ENCODE assay signal across 24 cellular contexts in the genomic region with DNA sequence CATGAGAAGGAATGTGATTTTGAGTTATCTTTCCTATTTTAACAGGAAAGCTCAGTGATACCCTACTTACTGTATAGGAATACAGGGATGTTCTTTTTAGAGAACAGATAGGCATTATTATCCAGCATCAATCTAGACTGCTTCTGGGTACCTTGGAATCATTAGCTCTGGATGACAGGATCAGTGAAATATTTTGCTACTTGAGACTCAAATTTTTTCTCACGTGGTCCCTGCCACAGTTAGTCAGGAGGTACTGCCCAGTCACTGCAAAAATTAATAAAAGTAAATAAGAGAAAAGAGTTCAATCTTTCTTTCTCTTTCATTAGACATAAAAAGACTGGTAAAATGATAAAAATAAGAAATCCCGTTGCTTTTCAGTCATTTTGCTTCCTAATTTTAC. TPM values are rescaled to one million over a fixed set of nuclear protein-coding genes. Genes with fewer than 3 reads are reported as not detected.
DNase-seq lines count a peak whose midpoint lies in the region; ATAC-seq and TF ChIP-seq lines count a peak whose summit lies in the region.
"Had no signal": no experiment of that assay in that cellular context is flagged by ENCODE, and none has a peak within 500 bp of the region (broad histone marks: within the 10 kb centered on the region; RNA-seq: fewer than 3 reads in every experiment).

No MANE protein-coding gene starts in this region.

- no peak overlapping the region for H3K14ac ChIP-seq in IMR-90 (replicated peaks; ENCODE audit: low read depth, low read length)

- H2BK20ac ChIP-seq in IMR-90 (ENCODE audit: low read depth, low read length): no peak overlapping the region

- BruUV-seq in IMR-90 (replicated peaks; lab: Mats Ljungman, UMichigan): no TSS peak

- H3K9me1 ChIP-seq in IMR-90 (ENCODE audit: insufficient read depth, low read length): no peaks in the 10 kb centered on the region; the same call in 1 of the 2 replicates

- no peak overlapping the region for H3K27ac ChIP-seq in IMR-90 (ENCODE audit: insufficient read depth, low read length)
- H3K27ac ChIP-seq: SK-N-MC had no signal

- CTCF ChIA-PET in IMR-90 (lab: Yijun Ruan, JAX): interaction anchor here (0.7 kb wide), 1 partner anchor 15 kb away, joined by 7 read pairs; no protein-coding TSS in a partner anchor

- no peaks in the 10 kb centered on the region for H3K9me3 Mint-ChIP-seq in central memory CD8-positive, alpha-beta T cell
- H3K9me3 Mint-ChIP-seq in nephron: no peaks in the 10 kb centered on the region
- H3K9me3 Mint-ChIP-seq: activated CD4-positive, alpha-beta memory T cell treated with anti-CD3 and anti-CD28 coated beads, Interleukin-2, amount 10 ng/mL, durations not matched to agents 7 days and 5 days; activated naive CD8-positive, alpha-beta T cell treated with anti-CD3 and anti-CD28 coated beads for 36 hours; stimulated activated naive CD8-positive, alpha-beta T cell treated with anti-CD3 and anti-CD28 coated beads, Interleukin-15, Interleukin-2, amounts not matched to agents 100 ng/mL and 50 ng/mL, for 24 hours had no signal

- H3K4me3 ChIP-seq in IMR-90 (ENCODE audit: insufficient read depth, low read depth, low read length): no peak overlapping the region
- H3K4me3 ChIP-seq: SK-N-MC had no signal

- H3K4ac ChIP-seq in IMR-90 (ENCODE audit: low read depth, low read length): no peak overlapping the region

- H3K56ac ChIP-seq in IMR-90 (ENCODE audit: extremely low read depth, insufficient read depth, low read length): no peak overlapping the region

- H4K20me1 ChIP-seq in IMR-90 (ENCODE audit: insufficient read depth, low read length): no peaks in the 10 kb centered on the region

- no peak overlapping the region for H3K4me2 ChIP-seq in IMR-90 (ENCODE audit: low read depth, low read length)

- H3K23ac ChIP-seq in IMR-90 (ENCODE audit: low read depth, low read length): no peak overlapping the region

- no peak for ATAC-seq in IMR-90 (ENCODE audit: low read depth)
- ATAC-seq in central memory CD8-positive, alpha-beta T cell (replicated peaks; ENCODE audit: extremely low read depth, poor library complexity, severe bottlenecking): no peak
- no peak for ATAC-seq in left cardiac atrium
- ATAC-seq: T-helper 17 cell had no signal

- H3K27me3 Mint-ChIP-seq in central memory CD8-positive, alpha-beta T cell: no peaks in the 10 kb centered on the region
- H3K27me3 Mint-ChIP-seq in nephron (ENCODE audit: low read depth): no peaks in the 10 kb centered on the region
- H3K27me3 Mint-ChIP-seq: activated naive CD8-positive, alpha-beta T cell treated with anti-CD3 and anti-CD28 coated beads for 36 hours; progenitor cell of endocrine pancreas; stimulated activated naive CD8-positive, alpha-beta T cell treated with anti-CD3 and anti-CD28 coated beads, Interleukin-15, Interleukin-2, amounts not matched to agents 100 ng/mL and 50 ng/mL, for 24 hours; T-helper 17 cell had no signal

- H4K91ac ChIP-seq in IMR-90 (ENCODE audit: insufficient read depth, low read depth, low read length): no peak overlapping the region

- H2AFZ ChIP-seq in IMR-90 (replicated peaks; ENCODE audit: low read length, poor library complexity): no peak overlapping the region

- no peak overlapping the region for H2AK5ac ChIP-seq in IMR-90 (ENCODE audit: low read depth, low read length)

- H3K36me3 ChIP-seq in IMR-90 (ENCODE audit: control insufficient read depth, insufficient read depth, low read length): no peaks in the 10 kb centered on the region

- POLR2A ChIA-PET in IMR-90 (lab: Charles Lee; ENCODE audit: unreplicated experiment): interaction anchor here (0.6 kb wide), 2 partner anchors 134 to 823 kb away, joined by 3 read pairs; no protein-coding TSS in a partner anchor

- no peak overlapping the region for H4K5ac ChIP-seq in IMR-90 (ENCODE audit: low read depth, low read length)

- H3K27ac Mint-ChIP-seq in central memory CD8-positive, alpha-beta T cell (ENCODE audit: low read depth): peak overlapping the region; percentile 79
- H3K27ac Mint-ChIP-seq in nephron: peak overlapping the region; percentile 97 to 100 (median 100)
- H3K27ac Mint-ChIP-seq: activated CD4-positive, alpha-beta memory T cell treated with anti-CD3 and anti-CD28 coated beads, Interleukin-2, amount 10 ng/mL, durations not matched to agents 7 days and 5 days; activated naive CD8-positive, alpha-beta T cell treated with anti-CD3 and anti-CD28 coated beads for 36 hours; progenitor cell of endocrine pancreas; T-helper 17 cell had no signal

- intact Hi-C loops in IMR-90 (cut with micrococcal nuclease): loop anchor here (10.0 kb wide), 1 partner anchor 698 kb away; no protein-coding TSS in a partner anchor
- intact Hi-C loops in left cardiac atrium (cut with DNase I): loop anchor here in 1 of 2 donors (5.0 kb wide), 1 partner anchor 201 kb away; no protein-coding TSS in a partner anchor

- H3K4me1 ChIP-seq in IMR-90 (ENCODE audit: control insufficient read depth, insufficient read depth, low read length): peaks cover 5% of the 10 kb centered on the region

- no peak for TF ChIP-seq CTCF in IMR-90 (conservative IDR thresholded peaks at IDR 0.05; ENCODE audit: low read depth, low read length)
- no peak for TF ChIP-seq CTCF in nephron (IDR thresholded peaks at IDR 0.05; ENCODE audit: unreplicated experiment in 3 of 3)

- H3K9ac ChIP-seq in IMR-90 (ENCODE audit: low read depth, low read length): no peak overlapping the region

- DNase-seq in AG08395 (ENCODE audit: low spot score) (peak; percentile 20), IMR-90 (peak; percentile 45), DMS79 (lab: John Stamatoyannopoulos, UW) (no peak), T-helper 2 cell (no peak), left cardiac atrium (no peak), mucosa of gallbladder (ENCODE audit: low spot score) (no peak)
- no peak for DNase-seq in central memory CD8-positive, alpha-beta T cell (ENCODE audit: low spot score in 2 of 2)
- DNase-seq: 8988T; activated CD4-positive, alpha-beta memory T cell treated with anti-CD3 and anti-CD28 coated beads, Interleukin-2, amount 10 ng/mL, durations not matched to agents 7 days and 5 days; activated CD4-positive, alpha-beta T cell treated with anti-CD3 and anti-CD28 coated beads for 1 hour; activated effector memory CD4-positive, alpha-beta T cell treated with Interleukin-2 at 50 U/mL for 16 hours; activated naive CD8-positive, alpha-beta T cell treated with anti-CD3 and anti-CD28 coated beads for 36 hours; AML-193; CD4-positive, alpha-beta memory T cell; KBM-7; NCI-H1436; NCI-H2081 treated with DMSO at 0.1 percent for 48 hours; NCI-H345; OCI-M1; T-helper 17 cell had no signal

- in situ Hi-C loops in IMR-90 (cut with MboI; ENCODE audit: low sequenced_read_pairs): no loop called here

- no peak for TF ChIP-seq RAD21 in IMR-90 (IDR thresholded peaks at IDR 0.05; ENCODE audit: low read length)

- no peaks in the 10 kb centered on the region for H3K27me3 ChIP-seq in IMR-90 (ENCODE audit: control insufficient read depth, insufficient read depth, low read length)

- no peak overlapping the region for H2BK15ac ChIP-seq in IMR-90 (ENCODE audit: low read depth, low read length)

- no peaks in the 10 kb centered on the region for H3K9me3 ChIP-seq in IMR-90 (ENCODE audit: control insufficient read depth, insufficient read depth, low read length)

- H3K4me3 Mint-ChIP-seq in central memory CD8-positive, alpha-beta T cell: no peak overlapping the region
- peak overlapping the region in 1 of 3 experiments; percentile 21 for H3K4me3 Mint-ChIP-seq in nephron
- H3K4me3 Mint-ChIP-seq: activated CD4-positive, alpha-beta memory T cell treated with anti-CD3 and anti-CD28 coated beads, Interleukin-2, amount 10 ng/mL, durations not matched to agents 7 days and 5 days; activated naive CD8-positive, alpha-beta T cell treated with anti-CD3 and anti-CD28 coated beads for 36 hours; stimulated activated naive CD8-positive, alpha-beta T cell treated with anti-CD3 and anti-CD28 coated beads, Interleukin-15, Interleukin-2, amounts not matched to agents 100 ng/mL and 50 ng/mL, for 24 hours; T-helper 17 cell had no signal

- H3K4me1 Mint-ChIP-seq in central memory CD8-positive, alpha-beta T cell: peaks cover 65% of the 10 kb centered on the region
- peaks cover 61% of the 10 kb centered on the region for H3K4me1 Mint-ChIP-seq in nephron

- H3K36me3 Mint-ChIP-seq in central memory CD8-positive, alpha-beta T cell (ENCODE audit: insufficient read depth): peaks cover 14% of the 10 kb centered on the region
- peaks cover 12% of the 10 kb centered on the region for H3K36me3 Mint-ChIP-seq in nephron (ENCODE audit: low read depth)

- H2BK5ac ChIP-seq in IMR-90 (ENCODE audit: low read depth, low read length, poor library complexity, severe bottlenecking): no peak overlapping the region

- H2AK9ac ChIP-seq in IMR-90 (replicated peaks; ENCODE audit: low read depth, low read length, poor library complexity): no peak overlapping the region

- no peak for TF ChIP-seq POLR2A in IMR-90 (IDR thresholded peaks at IDR 0.05; ENCODE audit: low read depth, low read length)

- dilution Hi-C loops in IMR-90 (cut with HindIII; ENCODE audit: low sequenced_read_pairs, unreplicated experiment): no loop called here

- H2BK120ac ChIP-seq in IMR-90 (ENCODE audit: low read depth, low read length): no peak overlapping the region

- no CpG with 5 or more reads among the region's 2 CpGs for WGBS in IMR-90 (ENCODE audit: extremely low coverage in 2 of 2, insufficient read length in 1 of 2), 2 experiments

- peaks cover 39 to 63% of the 10 kb centered on the region in 2 experiments for H3K79me1 ChIP-seq in IMR-90 (ENCODE audit: low read depth in 1 of 2, low read length in 2 of 2)

- no peak overlapping the region for H3K18ac ChIP-seq in IMR-90 (ENCODE audit: low read depth, low read length)

- H4K8ac ChIP-seq in IMR-90 (ENCODE audit: low read depth in 2 of 2, low read length in 2 of 2): no peak overlapping the region

TF ChIP-seq in IMR-90, 13 proteins besides CTCF, POLR2A, EP300 and RAD21 (continues in another document):
- TF ChIP-seq FOS (IDR thresholded peaks at IDR 0.05; ENCODE audit: low read depth, low read length) (no peak), SMC3 (IDR thresholded peaks at IDR 0.05; ENCODE audit: low read depth, low read length) (no peak), RFX5 (IDR thresholded peaks at IDR 0.05; ENCODE audit: low read depth, low read length) (no peak)
- TF ChIP-seq, protein P1, sequence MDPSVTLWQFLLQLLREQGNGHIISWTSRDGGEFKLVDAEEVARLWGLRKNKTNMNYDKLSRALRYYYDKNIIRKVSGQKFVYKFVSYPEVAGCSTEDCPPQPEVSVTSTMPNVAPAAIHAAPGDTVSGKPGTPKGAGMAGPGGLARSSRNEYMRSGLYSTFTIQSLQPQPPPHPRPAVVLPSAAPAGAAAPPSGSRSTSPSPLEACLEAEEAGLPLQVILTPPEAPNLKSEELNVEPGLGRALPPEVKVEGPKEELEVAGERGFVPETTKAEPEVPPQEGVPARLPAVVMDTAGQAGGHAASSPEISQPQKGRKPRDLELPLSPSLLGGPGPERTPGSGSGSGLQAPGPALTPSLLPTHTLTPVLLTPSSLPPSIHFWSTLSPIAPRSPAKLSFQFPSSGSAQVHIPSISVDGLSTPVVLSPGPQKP (IDR thresholded peaks at IDR 0.05; ENCODE audit: borderline replicate concordance, low read depth, low read length): no peak

RNA-seq across cellular contexts. Expression of a gene that starts 5.5 kb away (rescaled TPM):
- 6.6 and 6.7 TPM in 2 replicates for total RNA-seq in IMR-90 (2012; rRNA removed)
- 31.7 and 37.5 TPM in 2 replicates for polyA plus RNA-seq in IMR-90 (2012; rRNA removed)
- polyA plus RNA-seq in IMR-90 (2012; cell fraction: cytosol; rRNA removed): 13.3 and 21.6 TPM in 2 replicates
- 73.5 and 158 TPM in 2 replicates for polyA plus RNA-seq in IMR-90 (2012; cell fraction: nucleus; rRNA removed; ENCODE audit: low replicate concordance)
- total RNA-seq in left cardiac atrium: 10 to 100 TPM; 13.3 to 17.9 TPM
- 20.3 TPM for total RNA-seq in mucosa of gallbladder

Comparison
In these comparisons a context has a peak if more than half of its experiments do, and no peak if none do; other contexts are left out.
1. DNase-seq: peak in AG08395 (single experiment) and IMR-90 (single experiment); none in central memory CD8-positive, alpha-beta T cell (0 of 2), DMS79 (single experiment), T-helper 2 cell (0 of 5), left cardiac atrium (single experiment) and mucosa of gallbladder (single experiment).